In genomic region chr13:67614577-67614976, GRCh38 we compare ENCODE assay signal across 33 cellular contexts.
"Had no signal": no experiment of that assay in that cellular context is flagged by ENCODE, and none has a peak within 500 bp of the region (broad histone marks: within the 10 kb centered on the region; RNA-seq: fewer than 3 reads in every experiment).

No MANE protein-coding gene starts in this region.

- H3K9me3 ChIP-seq: adrenal gland, body of pancreas, breast epithelium had no signal

- H3K4me1 ChIP-seq: adrenal gland, body of pancreas, breast epithelium had no signal

- H3K27ac ChIP-seq: adrenal gland, body of pancreas, brain microvascular endothelial cell, breast epithelium, VCaP had no signal

- H3K27me3 ChIP-seq: adrenal gland, body of pancreas, brain microvascular endothelial cell, breast epithelium had no signal

- ATAC-seq: activated CD8-positive, alpha-beta T cell treated with anti-CD3 and anti-CD28 coated beads for 36 hours; activated naive CD4-positive, alpha-beta T cell treated with anti-CD3 and anti-CD28 coated beads, Interleukin-2, amount 50 U/mL, for 72 hours; activated T-cell treated with anti-CD3 and anti-CD28 coated beads, Interleukin-2, amount 50 U/mL, for 4 hours; activated T-cell treated with anti-CD3 and anti-CD28 coated beads, Interleukin-2, amount 50 U/mL, for 72 hours; activated T-helper 17 cell treated with anti-CD3 and anti-CD28 coated beads, Interleukin-2, amount 50 U/mL, for 72 hours; body of pancreas had no signal

- FAIRE-seq: astrocyte, TTC549 had no signal

- H3K36me3 ChIP-seq: adrenal gland, brain microvascular endothelial cell, breast epithelium had no signal

- DNase-seq: activated B cell treated with CpG ODN at 0.5 μM for 24 hours; activated CD4-positive, alpha-beta memory T cell treated with anti-CD3 and anti-CD28 coated beads for 36 hours; activated CD4-positive, alpha-beta T cell treated with anti-CD3 and anti-CD28 coated beads for 4 hours; activated CD4-positive, alpha-beta T cell treated with anti-CD3 and anti-CD28 coated beads, Interleukin-2, amount 10 ng/mL, durations not matched to agents 24 days and 14 days; activated CD4-positive, alpha-beta T cell treated with anti-CD3 and anti-CD28 coated beads, Interleukin-2, amount 50 U/mL, for 1 hour; activated CD4-positive, alpha-beta T cell treated with anti-CD3 and anti-CD28 coated beads, Interleukin-2, amount 50 U/mL, for 4 hours; activated CD4-positive, CD25-positive, alpha-beta regulatory T cell treated with anti-CD3 and anti-CD28 coated beads, Interleukin-2, amount 50 U/mL, for 72 hours; activated CD8-positive, alpha-beta memory T cell treated with anti-CD3 and anti-CD28 coated beads, Interleukin-2, amount 50 U/mL, for 4 hours; activated CD8-positive, alpha-beta T cell treated with anti-CD3 and anti-CD28 coated beads for 36 hours; activated effector memory CD4-positive, alpha-beta T cell treated with anti-CD3 and anti-CD28 coated beads, Interleukin-2, amount 50 U/mL, for 16 hours; activated gamma-delta T cell treated with Interleukin-2 at 50 U/mL for 16 hours; activated naive CD4-positive, alpha-beta T cell; activated naive CD4-positive, alpha-beta T cell treated with anti-CD3 and anti-CD28 coated beads for 36 hours; activated naive CD4-positive, alpha-beta T cell treated with anti-CD3 and anti-CD28 coated beads, Interleukin-2, amount 50 U/mL, for 16 hours; activated naive CD8-positive, alpha-beta T cell treated with anti-CD3 and anti-CD28 coated beads for 36 hours; activated T-cell treated with anti-CD3 and anti-CD28 coated beads for 4 hours; activated T-cell treated with anti-CD3 and anti-CD28 coated beads, Interleukin-2, amount 50 U/mL, for 1 hour; activated T-cell treated with anti-CD3 and anti-CD28 coated beads, Interleukin-2, amount 50 U/mL, for 4 hours; activated T-cell treated with anti-CD3 and anti-CD28 coated beads, Interleukin-2, amount 50 U/mL, for 72 hours; adrenal gland; amniotic stem cell; body of pancreas; brain microvascular endothelial cell; central memory CD4-positive, alpha-beta T cell; T-helper 1 cell; T-helper 2 cell; T-helper 9 cell had no signal

- H3K4me3 ChIP-seq: adrenal gland, body of pancreas, breast epithelium had no signal
